In the genomic region with DNA sequence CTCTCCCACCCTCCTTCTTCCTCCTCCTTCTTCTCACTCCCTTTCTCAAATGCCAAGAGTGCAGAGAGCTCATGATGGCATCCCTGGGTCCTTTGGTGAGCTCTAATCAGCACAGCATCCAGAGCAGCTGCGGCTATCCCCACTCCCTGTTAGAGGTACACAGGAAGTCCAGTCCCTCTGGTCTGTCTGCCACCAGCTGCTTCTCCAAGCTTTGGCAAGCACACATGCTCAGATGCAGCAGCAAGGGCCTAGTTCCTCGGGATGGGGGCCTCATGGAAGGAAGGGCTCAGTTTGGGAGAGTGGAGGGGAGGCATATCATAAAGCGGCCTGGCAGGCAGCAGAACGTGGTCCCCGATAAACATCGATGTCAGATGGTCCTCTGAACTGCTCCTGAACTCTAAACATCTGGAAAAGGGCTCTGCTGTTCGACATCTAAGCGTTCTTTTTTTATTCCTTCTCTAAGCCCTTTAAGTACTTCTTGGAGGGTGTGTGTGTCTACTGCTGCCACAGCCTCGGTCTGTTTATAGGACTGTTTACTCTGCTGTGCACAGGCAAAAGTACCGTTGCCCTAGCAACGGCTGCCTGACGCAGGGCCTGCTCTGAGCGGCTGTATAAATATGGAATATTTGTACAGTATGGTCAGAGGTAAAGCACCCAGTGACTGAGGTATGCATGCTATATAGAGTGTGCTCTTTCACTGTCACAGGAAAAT, we compare ENCODE assay signal across 8 cellular contexts.
DNase-seq lines count a peak whose midpoint lies in the region; ATAC-seq and TF ChIP-seq lines count a peak whose summit lies in the region.

No MANE protein-coding gene starts in this region.

- H3K4me1 ChIP-seq in hepatocyte (ENCODE audit: insufficient read depth) = peaks cover 34% of the 10 kb centered on the region
- H3K4me1 ChIP-seq in stomach = peaks cover 24 to 41% (median 29%) of the 10 kb centered on the region in 4 donors

- WGBS in hepatocyte (ENCODE audit: low lambda C conversion rate, missing lambda C conversion rate) = 25% methylated on average over 13 of the region's 13 CpGs
- 16 to 26% (median 22%) methylated on average over 13 of the region's 13 CpGs for WGBS in stomach, 5 donors

- CTCF ChIA-PET in HEK293T (lab: Yijun Ruan, JAX) = interaction anchor here (0.7 kb wide), 1 partner anchor 89 kb away, joined by 7 read pairs; no protein-coding TSS in a partner anchor
- CTCF ChIA-PET in activated CD4-positive, alpha-beta memory T cell treated with anti-CD3 and anti-CD28 coated beads for 36 hours (lab: Charles Lee) = no interaction called here

- H3K27me3 ChIP-seq in hepatocyte (no peaks in the 10 kb centered on the region), stomach (no peaks in the 10 kb centered on the region)

- H3K4me1 Mint-ChIP-seq in activated CD4-positive, alpha-beta memory T cell treated with anti-CD3 and anti-CD28 coated beads for 36 hours (ENCODE audit: low read depth) = no peaks in the 10 kb centered on the region

- ATAC-seq in HG03097 (IDR thresholded peaks at IDR 0.05; ENCODE audit: low FRiP score, unreplicated experiment) = no peak

- no peaks in the 10 kb centered on the region for H3K9me2 ChIP-seq in hepatocyte (replicated peaks; ENCODE audit: insufficient read depth)

- POLR2A ChIA-PET in HEK293T (lab: Yijun Ruan, JAX) = no interaction called here
- POLR2A ChIA-PET in activated CD4-positive, alpha-beta memory T cell treated with anti-CD3 and anti-CD28 coated beads for 36 hours (lab: Charles Lee) = no interaction called here

- H3K36me3 ChIP-seq in hepatocyte (replicated peaks; ENCODE audit: insufficient read depth, low read depth) (no peaks in the 10 kb centered on the region), stomach (peaks cover 9 to 38% (median 32%) of the 10 kb centered on the region in 4 donors)

- no peaks in the 10 kb centered on the region for H3K9me3 Mint-ChIP-seq in activated CD4-positive, alpha-beta memory T cell treated with anti-CD3 and anti-CD28 coated beads for 36 hours

- no peaks in the 10 kb centered on the region for H4K20me1 ChIP-seq in hepatocyte (ENCODE audit: insufficient read depth, poor library complexity, severe bottlenecking)

- H3K36me3 Mint-ChIP-seq in activated CD4-positive, alpha-beta memory T cell treated with anti-CD3 and anti-CD28 coated beads for 36 hours = no peaks in the 10 kb centered on the region

- no peak overlapping the region for H2AFZ ChIP-seq in hepatocyte

- intact Hi-C loops in stomach (cut with DNase I; ENCODE audit: low total_unique reads) = no loop called here
- intact Hi-C loops in activated CD4-positive, alpha-beta memory T cell treated with anti-CD3 and anti-CD28 coated beads for 36 hours (cut with micrococcal nuclease) = no loop called here

- peak overlapping the region; percentile 45 for H3K4me2 ChIP-seq in hepatocyte

- TF ChIP-seq POLR2A in stomach (IDR thresholded peaks at IDR 0.05) = no peak

- H3K9me3 ChIP-seq in hepatocyte (ENCODE audit: low read depth) = no peaks in the 10 kb centered on the region
- H3K9me3 ChIP-seq in stomach = no peaks in the 10 kb centered on the region

- H3K27ac ChIP-seq in hepatocyte (peak overlapping the region; percentile 89), stomach (peak overlapping the region; percentile 78 to 84 (median 83))

- no peak for TF ChIP-seq CTCF in WI38 (IDR thresholded peaks at IDR 0.05; ENCODE audit: low read depth, low read length)
- no peak for TF ChIP-seq CTCF in hepatocyte (IDR thresholded peaks at IDR 0.05; ENCODE audit: poor library complexity)
- no peak for TF ChIP-seq CTCF in stomach (IDR thresholded peaks at IDR 0.05)

- H3K4me3 Mint-ChIP-seq in activated CD4-positive, alpha-beta memory T cell treated with anti-CD3 and anti-CD28 coated beads for 36 hours = no peak overlapping the region

- DNase-seq in HEK293T (ENCODE audit: extremely low spot score) (peak; percentile 39), hepatocyte (ENCODE audit: low spot score) (peak; percentile 94), stomach (peak; percentile 84), OCI-M2 (lab: John Stamatoyannopoulos, UW; ENCODE audit: unreplicated experiment) (no peak), medulla oblongata (ENCODE audit: extremely low spot score) (no peak)
- DNase-seq in activated CD4-positive, alpha-beta memory T cell treated with anti-CD3 and anti-CD28 coated beads for 36 hours = no peak

- peaks cover 2% of the 10 kb centered on the region for H3K27me3 Mint-ChIP-seq in activated CD4-positive, alpha-beta memory T cell treated with anti-CD3 and anti-CD28 coated beads for 36 hours

- H3K4me3 ChIP-seq in WI38 (ENCODE audit: low read depth, low read length) = peak overlapping the region; percentile 22
- H3K4me3 ChIP-seq in hepatocyte = no peak overlapping the region
- no peak overlapping the region for H3K4me3 ChIP-seq in stomach

- H3K79me2 ChIP-seq in hepatocyte = no peaks in the 10 kb centered on the region

- TF ChIP-seq EP300 in stomach (IDR thresholded peaks at IDR 0.05) = peak; percentile 78

- H3K27ac Mint-ChIP-seq in activated CD4-positive, alpha-beta memory T cell treated with anti-CD3 and anti-CD28 coated beads for 36 hours = no peak overlapping the region

TF ChIP-seq in HEK293T, 16 proteins besides CTCF, POLR2A, EP300 and RAD21:
- no peak for TF ChIP-seq L3MBTL2 (conservative IDR thresholded peaks at IDR 0.05)
- no peak for TF ChIP-seq NFRKB (IDR thresholded peaks at IDR 0.05)
- no peak for TF ChIP-seq CTBP1 (IDR thresholded peaks at IDR 0.05; ENCODE audit: borderline replicate concordance)
- no peak for TF ChIP-seq SUZ12 (IDR thresholded peaks at IDR 0.05)
- TF ChIP-seq TARDBP (IDR thresholded peaks at IDR 0.05) = no peak
- TF ChIP-seq HDGF (IDR thresholded peaks at IDR 0.05; ENCODE audit: borderline replicate concordance) = no peak

Comparison
In these comparisons a context has a peak if more than half of its experiments do, and no peak if none do; other contexts are left out.
1. DNase-seq: peak in HEK293T (single experiment), hepatocyte (single experiment) and stomach (single experiment); none in activated CD4-positive, alpha-beta memory T cell treated with anti-CD3 and anti-CD28 coated beads for 36 hours (single experiment), OCI-M2 (single experiment) and medulla oblongata (single experiment).